Comparison of ENCODE assay signal across 27 cellular contexts in the genomic region with DNA sequence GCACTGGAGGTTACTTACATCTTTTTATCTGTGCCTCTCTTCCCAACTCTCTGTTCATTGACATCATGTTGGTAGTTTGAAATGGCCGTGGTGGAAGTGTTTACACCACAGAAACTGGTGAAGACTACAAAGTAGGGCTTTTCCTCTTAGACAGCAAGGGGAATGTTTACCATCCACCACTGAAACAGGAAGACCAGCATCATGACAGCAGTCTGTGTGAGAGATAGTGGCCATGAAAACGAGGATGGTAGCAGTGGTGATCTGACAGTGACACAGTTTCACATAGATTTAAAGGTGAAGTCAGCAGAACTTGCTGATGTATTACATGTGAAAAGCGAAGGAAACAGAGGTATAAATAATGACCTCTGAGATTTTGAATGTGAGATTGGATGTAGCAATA.
DNase-seq lines count a peak whose midpoint lies in the region; ATAC-seq, FAIRE-seq and TF ChIP-seq lines count a peak whose summit lies in the region.
"Had no signal": no experiment of that assay in that cellular context is flagged by ENCODE, and none has a peak within 500 bp of the region (broad histone marks: within the 10 kb centered on the region; RNA-seq: fewer than 3 reads in every experiment).

No MANE protein-coding gene starts in this region.

- H3K27me3 ChIP-seq in Loucy (ENCODE audit: insufficient read depth, low read length, poor library complexity, severe bottlenecking) (no peaks in the 10 kb centered on the region), K562 (ENCODE audit: control insufficient read depth in 2 of 2, insufficient read depth in 2 of 2, low read length in 2 of 2) (no peaks in the 10 kb centered on the region)
- H3K27me3 ChIP-seq: BLaER1 treated with 17β-estradiol and CSF1 and Interleukin-3, amounts not matched to agents 10 nM and 100 nM; upper lobe of left lung had no signal

- no peaks in the 10 kb centered on the region for H3K9me2 ChIP-seq in Loucy (replicated peaks; ENCODE audit: low read depth, low read length)

- H3K4me1 ChIP-seq in Loucy (ENCODE audit: insufficient read depth, low read length, poor library complexity, severe bottlenecking) = no peaks in the 10 kb centered on the region
- H3K4me1 ChIP-seq in K562 (replicated peaks in 1 of 2; ENCODE audit: control insufficient read depth in 2 of 2, insufficient read depth in 2 of 2, low read length in 2 of 2) = peaks cover 0 to 22% of the 10 kb centered on the region in 2 experiments; a peak in 2 of 5 replicates

- CTCF ChIA-PET in K562 (lab: Yijun Ruan, JAX; ENCODE audit: low intra/inter-chr PET ratio) = no interaction called here

- peak; percentile 40 for ATAC-seq in GM19468 (IDR thresholded peaks at IDR 0.05; ENCODE audit: extremely low read depth, unreplicated experiment)
- no peak for ATAC-seq in K562
- no peak for ATAC-seq in GM18505 (IDR thresholded peaks at IDR 0.05; ENCODE audit: unreplicated experiment)
- no peak for ATAC-seq in HG02840 (IDR thresholded peaks at IDR 0.05; ENCODE audit: low FRiP score, unreplicated experiment)
- ATAC-seq: left cardiac atrium, Panc1 had no signal

- no peaks in the 10 kb centered on the region for H3K9me1 ChIP-seq in K562 (ENCODE audit: control insufficient read depth, insufficient read depth, low read length)

- H3F3A ChIP-seq in Loucy (ENCODE audit: low read depth) = no peaks in the 10 kb centered on the region

- no peak for DNase-seq in GM12892 (ENCODE audit: insufficient read length)
- peak in 1 of 4 experiments; percentile 32 for DNase-seq in K562 (ENCODE audit: extremely low read depth in 1 of 4, low spot score in 3 of 4)
- no peak for DNase-seq in activated CD8-positive, alpha-beta memory T cell treated with anti-CD3 and anti-CD28 coated beads for 24 hours
- DNase-seq: activated gamma-delta T cell treated with Interleukin-2 at 50 U/mL for 16 hours; central memory CD4-positive, alpha-beta T cell; COR-L47; DMS79; GDM1; H7; Kasumi-1; left cardiac atrium; NCI-H1092; NCI-H1930; NCI-H524; nephron progenitor cell; NK-92 treated with Interleukin-12 subunit alpha and Interleukin-12 subunit beta, amount 100 ng/mL, for 24 hours; SHP77; T-helper 9 cell; upper lobe of left lung had no signal

- TF ChIP-seq CTCF in Loucy (conservative IDR thresholded peaks at IDR 0.05; ENCODE audit: low read length) (no peak), K562 (IDR thresholded peaks at IDR 0.05 in 2 of 3, conservative IDR thresholded peaks at IDR 0.05 in 1 of 3; ENCODE audit: insufficient read depth in 2 of 3, low read depth in 1 of 3, low read length in 3 of 3) (no peak)

- H3K36me3 ChIP-seq in Loucy (ENCODE audit: insufficient read depth, low read length) (no peaks in the 10 kb centered on the region), K562 (ENCODE audit: control insufficient read depth, insufficient read depth, low read length) (no peaks in the 10 kb centered on the region)
- H3K36me3 ChIP-seq: BLaER1 treated with 17β-estradiol and CSF1 and Interleukin-3, amounts not matched to agents 10 nM and 100 nM; upper lobe of left lung had no signal

- H2AFZ ChIP-seq in Loucy (ENCODE audit: low read length) = peak overlapping the region; percentile 21; the same call in 1 of the 2 replicates
- H2AFZ ChIP-seq in K562 (ENCODE audit: low read depth, low read length) = peak overlapping the region; percentile 81

- no peaks in the 10 kb centered on the region for H4K20me1 ChIP-seq in Loucy (ENCODE audit: insufficient read depth, low read length, poor library complexity, severe bottlenecking)
- H4K20me1 ChIP-seq in K562 (replicated peaks; ENCODE audit: control insufficient read depth, insufficient read depth, low read length) = no peaks in the 10 kb centered on the region
- H4K20me1 ChIP-seq: BLaER1 treated with 17β-estradiol and CSF1 and Interleukin-3, amounts not matched to agents 10 nM and 100 nM had no signal

- no peaks in the 10 kb centered on the region for H3K79me2 ChIP-seq in Loucy (ENCODE audit: insufficient read depth, low read length)
- no peaks in the 10 kb centered on the region for H3K79me2 ChIP-seq in K562 (ENCODE audit: control insufficient read depth, insufficient read depth, low read length)

- H3K4me3 ChIP-seq in Loucy (ENCODE audit: low read length, poor library complexity, severe bottlenecking) (no peak overlapping the region), K562 (no peak overlapping the region)
- H3K4me3 ChIP-seq: BLaER1 treated with 17β-estradiol and CSF1 and Interleukin-3, amounts not matched to agents 10 nM and 100 nM; skin epidermis; upper lobe of left lung had no signal

- in situ Hi-C loops in K562 (cut with MboI) = no loop called here

- H3K4me2 ChIP-seq in Loucy (ENCODE audit: low read depth, low read length, poor library complexity, severe bottlenecking) = no peak overlapping the region
- no peak overlapping the region; the same call in 1 of the 2 replicates for H3K4me2 ChIP-seq in K562 (ENCODE audit: insufficient read depth, low read length)

- no TSS peak for BruUV-seq in K562 (replicated peaks; lab: Mats Ljungman, UMichigan)

- H3K9me3 ChIP-seq in Loucy (ENCODE audit: insufficient read depth, low read depth, low read length) (no peaks in the 10 kb centered on the region), K562 (replicated peaks; ENCODE audit: control insufficient read depth, insufficient read depth, low read depth, low read length) (no peaks in the 10 kb centered on the region)
- H3K9me3 ChIP-seq: BLaER1 treated with 17β-estradiol and CSF1 and Interleukin-3, amounts not matched to agents 10 nM and 100 nM; upper lobe of left lung had no signal

- H3K9ac ChIP-seq in Loucy (ENCODE audit: low read depth, low read length, poor library complexity, severe bottlenecking) = no peak overlapping the region
- no peak overlapping the region for H3K9ac ChIP-seq in K562 (ENCODE audit: insufficient read depth in 1 of 2, low read depth in 2 of 2, low read length in 2 of 2)
- H3K9ac ChIP-seq: BLaER1 treated with 17β-estradiol and CSF1 and Interleukin-3, amounts not matched to agents 10 nM and 100 nM had no signal

- POLR2A ChIA-PET in K562 (lab: Yijun Ruan, JAX) = interaction anchor here (1.4 kb wide), 1 partner anchor 113 kb away, joined by 3 read pairs; no protein-coding TSS in a partner anchor

- H3K27ac ChIP-seq in K562 (ENCODE audit: extremely low read depth, low read depth, low read length) = no peak overlapping the region
- H3K27ac ChIP-seq: BLaER1 treated with 17β-estradiol and CSF1 and Interleukin-3, amounts not matched to agents 10 nM and 100 nM; upper lobe of left lung had no signal

- intact Hi-C loops in K562 (cut with micrococcal nuclease) = no loop called here

- no peak for TF ChIP-seq EP300 in K562 (IDR thresholded peaks at IDR 0.05; ENCODE audit: low read length)

- 31% methylated on average over 3 of the region's 3 CpGs for WGBS in K562 (ENCODE audit: insufficient coverage, low coverage, missing lambda C conversion rate)

- TF ChIP-seq RAD21 in K562 (CRISPR knock-in tag; conservative IDR thresholded peaks at IDR 0.05 in 1 of 2, IDR thresholded peaks at IDR 0.05 in 1 of 2) = 0 out of 4 replicates have a peak, but pooled peaks of 1 of the 2 experiments have one; percentile 2

- FAIRE-seq in GM12892 (lab: Jason Lieb, UNC) (peak; percentile 70), K562 (lab: Jason Lieb, UNC) (peak; percentile 46)
- FAIRE-seq: frontal cortex had no signal

- no peak for TF ChIP-seq POLR2A in GM12892 (IDR thresholded peaks at IDR 0.05; ENCODE audit: low read depth, low read length)
- no peak for TF ChIP-seq POLR2A in K562 (conservative IDR thresholded peaks at IDR 0.05)
- no peak for TF ChIP-seq POLR2A in GM18505 (IDR thresholded peaks at IDR 0.05; ENCODE audit: borderline replicate concordance, extremely low read depth, insufficient read depth, insufficient read length)

TF ChIP-seq in K562, 482 proteins besides CTCF, POLR2A, EP300 and RAD21 (continues in another document):
- TF ChIP-seq SNRNP70 (optimal IDR thresholded peaks at IDR 0.05; ENCODE audit: low read depth, low read length) (no peak), MCM3 (IDR thresholded peaks at IDR 0.05) (no peak), SMARCC2 (IDR thresholded peaks at IDR 0.05; ENCODE audit: low read depth) (no peak), KLF16 (IDR thresholded peaks at IDR 0.05) (no peak), KDM4B (IDR thresholded peaks at IDR 0.05; ENCODE audit: borderline replicate concordance in 2 of 2, low read depth in 1 of 2) (no peak), PTRF (tag; IDR thresholded peaks at IDR 0.05) (no peak), ZBTB7A (IDR thresholded peaks at IDR 0.05; ENCODE audit: borderline replicate concordance, control insufficient read depth, low read depth, low read length) (no peak), POLR2AphosphoS2 (IDR thresholded peaks at IDR 0.05; ENCODE audit: low read length) (no peak), FOXM1 (IDR thresholded peaks at IDR 0.05; ENCODE audit: low read depth) (no peak), FOXM1 (CRISPR knock-in tag; IDR thresholded peaks at IDR 0.05; ENCODE audit: low read depth) (no peak), HDAC3 (IDR thresholded peaks at IDR 0.05; ENCODE audit: borderline replicate concordance, partially characterized antibody) (no peak), FOXK1 (CRISPR knock-in tag; IDR thresholded peaks at IDR 0.05; ENCODE audit: borderline replicate concordance) (no peak), EP400 (IDR thresholded peaks at IDR 0.05) (no peak)
- TF ChIP-seq, protein P1, sequence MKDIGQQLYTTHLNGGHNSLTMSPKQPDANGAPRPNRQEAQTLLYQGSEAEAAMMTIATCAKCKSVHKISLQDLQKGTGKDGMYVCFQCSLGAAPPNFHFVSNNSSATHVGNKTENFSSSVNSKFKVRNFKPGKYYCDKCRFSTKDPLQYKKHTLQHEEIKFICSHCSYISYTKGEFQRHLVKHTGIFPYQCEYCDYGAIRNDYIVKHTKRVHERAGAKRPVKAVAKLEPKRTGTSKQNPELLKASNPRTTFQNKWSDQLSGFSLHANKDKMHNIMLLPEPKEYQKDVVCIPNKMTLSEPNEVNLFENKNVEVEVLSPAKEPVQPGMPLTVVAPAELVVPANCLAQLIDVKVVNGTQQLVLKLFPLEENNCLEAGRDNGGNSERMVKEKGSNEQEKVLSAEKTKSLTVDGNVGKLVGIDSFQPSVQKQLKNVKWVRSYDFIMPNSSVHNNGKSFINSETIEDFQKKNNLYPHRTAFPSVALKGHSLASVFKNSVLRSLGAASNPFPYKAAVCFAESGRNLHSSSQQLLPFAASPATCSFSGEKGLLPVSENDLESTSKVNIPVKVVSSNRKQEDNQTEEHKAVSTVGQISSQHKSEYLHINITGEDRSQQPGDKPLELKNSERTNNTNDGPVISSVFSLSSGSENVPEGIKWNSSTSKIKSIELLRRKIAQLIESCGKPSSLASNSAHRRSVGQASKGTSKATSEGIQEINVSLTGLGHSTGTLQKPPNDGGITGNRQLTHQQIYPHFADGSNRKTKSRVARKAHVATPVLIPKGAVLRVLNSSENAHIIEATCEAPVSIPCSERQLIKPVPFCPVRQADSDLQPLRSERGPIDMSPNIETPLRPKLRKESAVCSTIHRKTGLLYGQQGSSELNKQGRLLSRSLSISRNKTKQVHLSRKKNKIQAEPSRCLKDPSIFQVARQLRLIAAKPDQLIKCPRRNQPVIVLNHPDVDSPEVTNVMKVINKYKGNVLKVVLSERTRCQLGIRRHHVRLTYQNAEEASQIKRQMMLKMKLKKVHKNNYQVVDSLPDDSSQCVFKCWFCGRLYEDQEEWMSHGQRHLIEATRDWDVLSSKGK (CRISPR knock-in tag; IDR thresholded peaks at IDR 0.05) = no peak
